1 cellular context compared by ENCODE assay signal in genomic region chr4:22514431-22514830, GRCh38.
TF ChIP-seq lines count a peak whose summit lies in the region.

No MANE protein-coding gene starts in this region.

TF ChIP-seq in GM23338, 12 proteins besides CTCF, POLR2A, EP300 and RAD21 (continued from another document):
- TF ChIP-seq ZNF462 (CRISPR knock-in tag; IDR thresholded peaks at IDR 0.05) = no peak
- TF ChIP-seq REST (IDR thresholded peaks at IDR 0.05; ENCODE audit: unreplicated experiment) = no peak
- TF ChIP-seq NANOG (IDR thresholded peaks at IDR 0.05; ENCODE audit: borderline replicate concordance) = no peak
- TF ChIP-seq ZNF114 (CRISPR knock-in tag; IDR thresholded peaks at IDR 0.05) = no peak
